Comparison of ENCODE assay signal across 1 cellular context in the genomic region with DNA sequence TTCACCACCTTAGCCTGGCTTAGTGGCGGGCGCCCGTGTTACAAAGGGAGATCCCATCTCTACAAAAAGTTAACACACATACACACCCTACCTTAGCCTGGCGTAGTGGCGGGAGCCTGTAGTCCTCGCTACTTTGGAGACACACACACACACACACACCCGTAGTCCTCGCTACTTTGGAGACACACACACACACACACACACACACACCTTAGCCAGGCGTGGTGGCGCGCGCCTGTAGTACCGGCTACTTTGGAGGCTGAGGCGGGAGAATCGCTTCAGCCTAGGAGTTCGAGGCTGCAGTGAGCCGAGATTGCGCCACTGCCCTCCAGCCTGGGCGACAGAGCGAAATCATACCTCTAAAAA.
TF ChIP-seq lines count a peak whose summit lies in the region.

No MANE protein-coding gene starts in this region.

TF ChIP-seq in K562, 482 proteins besides CTCF, POLR2A, EP300 and RAD21 (continued from another document):
- TF ChIP-seq, protein P1, sequence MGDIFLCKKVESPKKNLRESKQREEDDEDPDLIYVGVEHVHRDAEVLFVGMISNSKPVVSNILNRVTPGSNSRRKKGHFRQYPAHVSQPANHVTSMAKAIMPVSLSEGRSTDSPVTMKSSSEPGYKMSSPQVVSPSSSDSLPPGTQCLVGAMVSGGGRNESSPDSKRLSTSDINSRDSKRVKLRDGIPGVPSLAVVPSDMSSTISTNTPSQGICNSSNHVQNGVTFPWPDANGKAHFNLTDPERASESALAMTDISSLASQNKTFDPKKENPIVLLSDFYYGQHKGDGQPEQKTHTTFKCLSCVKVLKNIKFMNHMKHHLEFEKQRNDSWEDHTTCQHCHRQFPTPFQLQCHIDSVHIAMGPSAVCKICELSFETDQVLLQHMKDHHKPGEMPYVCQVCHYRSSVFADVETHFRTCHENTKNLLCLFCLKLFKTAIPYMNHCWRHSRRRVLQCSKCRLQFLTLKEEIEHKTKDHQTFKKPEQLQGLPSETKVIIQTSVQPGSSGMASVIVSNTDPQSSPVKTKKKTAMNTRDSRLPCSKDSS (IDR thresholded peaks at IDR 0.05; ENCODE audit: low read depth, partially characterized antibody): peak; percentile 8
- TF ChIP-seq LARP7 (IDR thresholded peaks at IDR 0.05) (peak; percentile 88; the same call in 1 of the 2 replicates), ARID1B (IDR thresholded peaks at IDR 0.05) (peak; percentile 52), HDAC1 (IDR thresholded peaks at IDR 0.05) (peak in 1 of 2 experiments; percentile 20; a peak in 1 of 4 replicates), POLR2AphosphoS2 (IDR thresholded peaks at IDR 0.05; ENCODE audit: low read length) (no peak), SAP30 (IDR thresholded peaks at IDR 0.05; ENCODE audit: borderline replicate concordance, insufficient read depth, low read depth, low read length, poor library complexity, severe bottlenecking) (peak; percentile 78), DPF2 (IDR thresholded peaks at IDR 0.05) (peak; percentile 43; the same call in 1 of the 2 replicates), ZNF408 (CRISPR knock-in tag; IDR thresholded peaks at IDR 0.05; ENCODE audit: low read depth) (no peak)
- TF ChIP-seq, protein P2, sequence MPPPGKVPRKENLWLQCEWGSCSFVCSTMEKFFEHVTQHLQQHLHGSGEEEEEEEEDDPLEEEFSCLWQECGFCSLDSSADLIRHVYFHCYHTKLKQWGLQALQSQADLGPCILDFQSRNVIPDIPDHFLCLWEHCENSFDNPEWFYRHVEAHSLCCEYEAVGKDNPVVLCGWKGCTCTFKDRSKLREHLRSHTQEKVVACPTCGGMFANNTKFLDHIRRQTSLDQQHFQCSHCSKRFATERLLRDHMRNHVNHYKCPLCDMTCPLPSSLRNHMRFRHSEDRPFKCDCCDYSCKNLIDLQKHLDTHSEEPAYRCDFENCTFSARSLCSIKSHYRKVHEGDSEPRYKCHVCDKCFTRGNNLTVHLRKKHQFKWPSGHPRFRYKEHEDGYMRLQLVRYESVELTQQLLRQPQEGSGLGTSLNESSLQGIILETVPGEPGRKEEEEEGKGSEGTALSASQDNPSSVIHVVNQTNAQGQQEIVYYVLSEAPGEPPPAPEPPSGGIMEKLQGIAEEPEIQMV (tag; conservative IDR thresholded peaks at IDR 0.05; ENCODE audit: low read depth): no peak
- TF ChIP-seq, protein P3, sequence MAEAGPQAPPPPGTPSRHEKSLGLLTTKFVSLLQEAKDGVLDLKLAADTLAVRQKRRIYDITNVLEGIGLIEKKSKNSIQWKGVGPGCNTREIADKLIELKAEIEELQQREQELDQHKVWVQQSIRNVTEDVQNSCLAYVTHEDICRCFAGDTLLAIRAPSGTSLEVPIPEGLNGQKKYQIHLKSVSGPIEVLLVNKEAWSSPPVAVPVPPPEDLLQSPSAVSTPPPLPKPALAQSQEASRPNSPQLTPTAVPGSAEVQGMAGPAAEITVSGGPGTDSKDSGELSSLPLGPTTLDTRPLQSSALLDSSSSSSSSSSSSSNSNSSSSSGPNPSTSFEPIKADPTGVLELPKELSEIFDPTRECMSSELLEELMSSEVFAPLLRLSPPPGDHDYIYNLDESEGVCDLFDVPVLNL (CRISPR knock-in tag; IDR thresholded peaks at IDR 0.05; ENCODE audit: low read depth): 0 out of 2 replicates have a peak, but pooled peaks have one; percentile 45
- TF ChIP-seq, protein P4, sequence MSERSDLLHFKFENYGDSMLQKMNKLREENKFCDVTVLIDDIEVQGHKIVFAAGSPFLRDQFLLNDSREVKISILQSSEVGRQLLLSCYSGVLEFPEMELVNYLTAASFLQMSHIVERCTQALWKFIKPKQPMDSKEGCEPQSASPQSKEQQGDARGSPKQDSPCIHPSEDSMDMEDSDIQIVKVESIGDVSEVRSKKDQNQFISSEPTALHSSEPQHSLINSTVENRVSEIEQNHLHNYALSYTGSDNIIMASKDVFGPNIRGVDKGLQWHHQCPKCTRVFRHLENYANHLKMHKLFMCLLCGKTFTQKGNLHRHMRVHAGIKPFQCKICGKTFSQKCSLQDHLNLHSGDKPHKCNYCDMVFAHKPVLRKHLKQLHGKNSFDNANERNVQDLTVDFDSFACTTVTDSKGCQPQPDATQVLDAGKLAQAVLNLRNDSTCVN (CRISPR knock-in tag; IDR thresholded peaks at IDR 0.05): 0 out of 2 replicates have a peak, but pooled peaks have one; percentile 58
